In the genomic region with DNA sequence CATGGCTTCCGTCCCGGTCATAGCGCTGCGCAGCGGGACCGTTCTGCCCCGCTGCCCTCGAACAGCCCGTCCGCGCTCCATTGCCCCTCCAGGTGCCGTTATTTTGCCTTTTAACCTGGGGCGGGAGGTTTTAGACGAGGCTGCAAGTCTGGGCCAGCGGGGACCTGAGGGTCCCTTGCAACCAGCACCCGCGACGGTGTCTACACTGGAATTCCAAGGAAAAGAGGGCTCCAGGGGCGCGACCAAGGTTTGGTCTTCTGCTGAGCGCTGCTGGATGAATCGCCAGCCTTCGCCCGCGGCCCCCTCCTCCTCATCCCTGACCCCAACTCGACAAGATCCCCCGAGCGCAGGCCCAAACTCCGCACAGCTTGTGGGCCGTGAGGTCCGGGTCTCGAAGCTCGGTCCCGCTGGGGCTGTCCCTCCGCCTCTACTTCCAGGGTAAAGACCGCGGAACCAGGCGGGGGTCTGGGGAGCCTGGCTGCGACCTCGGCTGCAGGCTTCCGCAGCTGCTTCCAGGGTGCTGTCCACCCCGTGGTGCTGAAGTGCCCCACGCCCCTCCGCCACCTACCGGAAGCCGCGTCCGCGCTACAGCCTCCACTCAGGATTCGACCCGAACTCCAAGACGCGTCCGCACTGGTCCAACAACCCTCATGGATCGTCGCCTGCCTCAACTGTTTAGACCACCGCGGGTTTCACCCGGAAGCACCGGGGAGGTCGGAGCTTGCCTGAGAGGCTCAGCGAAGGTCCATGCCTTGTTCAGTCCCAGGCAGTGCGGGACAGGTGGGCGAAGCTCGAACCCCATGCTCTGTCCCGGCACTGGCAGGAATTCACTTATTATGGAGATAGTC, we compare ENCODE assay signal across 8 cellular contexts. TPM values are rescaled to one million over a fixed set of nuclear protein-coding genes. Genes with fewer than 3 reads are reported as not detected.
DNase-seq lines count a peak whose midpoint lies in the region; ATAC-seq and TF ChIP-seq lines count a peak whose summit lies in the region.

No MANE protein-coding gene starts in this region.

- no peaks in the 10 kb centered on the region for H4K20me1 ChIP-seq in OCI-LY7 (ENCODE audit: insufficient read depth, low read length)

- BruUV-seq in OCI-LY7 (replicated peaks; lab: Mats Ljungman, UMichigan) = no TSS peak

- peak; percentile 47 to 74 (median 61) for DNase-seq in CD8-positive, alpha-beta memory T cell
- DNase-seq in OCI-M1 (lab: John Stamatoyannopoulos, UW) (peak; percentile 61), Right ventricle myocardium inferior (ENCODE audit: missing footprints) (peak; percentile 82), prostate gland (ENCODE audit: low spot score) (peak; percentile 43), aorta (peak; percentile 83 to 93), NCI-H2081 treated with DMSO at 0.1 percent for 48 hours (lab: John Stamatoyannopoulos, UW) (no peak), OCI-LY7 (ENCODE audit: low spot score) (no peak)
- DNase-seq in activated naive CD4-positive, alpha-beta T cell (lab: John Stamatoyannopoulos, UW) = peak in 3 of 4 experiments; percentile 21 to 63 (median 48)

- H2AFZ ChIP-seq in OCI-LY7 (ENCODE audit: low read length) = no peak overlapping the region

- H3K9me3 ChIP-seq in CD8-positive, alpha-beta memory T cell (ENCODE audit: low read length) = no peaks in the 10 kb centered on the region
- no peaks in the 10 kb centered on the region for H3K9me3 ChIP-seq in prostate gland
- no peaks in the 10 kb centered on the region for H3K9me3 ChIP-seq in aorta (ENCODE audit: control insufficient read depth, low read length)
- H3K9me3 ChIP-seq in OCI-LY7 (ENCODE audit: low read length) = no peaks in the 10 kb centered on the region; the same call in 1 of the 2 replicates

- peaks cover 0 to 7% (median 4%) of the 10 kb centered on the region in 3 donors for H3K36me3 Mint-ChIP-seq in CD8-positive, alpha-beta memory T cell

- no peak overlapping the region for H3K27ac ChIP-seq in CD8-positive, alpha-beta memory T cell (ENCODE audit: low read depth, low read length)
- H3K27ac ChIP-seq in prostate gland = no peak overlapping the region
- H3K27ac ChIP-seq in aorta (ENCODE audit: low read depth in 1 of 2, low read length in 2 of 2) = no peak overlapping the region
- H3K27ac ChIP-seq in OCI-LY7 (ENCODE audit: low read depth, low read length, poor library complexity, severe bottlenecking) = no peak overlapping the region

- H3K27me3 ChIP-seq in CD8-positive, alpha-beta memory T cell (ENCODE audit: insufficient read depth, low read length, poor library complexity, severe bottlenecking) = peaks cover 37% of the 10 kb centered on the region
- H3K27me3 ChIP-seq in prostate gland (replicated peaks; ENCODE audit: insufficient read depth) = peaks cover 17% of the 10 kb centered on the region
- H3K27me3 ChIP-seq in aorta (ENCODE audit: control insufficient read depth in 1 of 2, insufficient read depth in 2 of 2, low read length in 1 of 2) = no peaks in the 10 kb centered on the region

- H3K4me3 Mint-ChIP-seq in CD8-positive, alpha-beta memory T cell = no peak overlapping the region

- H3K9me2 ChIP-seq in OCI-LY7 (ENCODE audit: insufficient read depth, low read length) = no peaks in the 10 kb centered on the region

- H3K27me3 Mint-ChIP-seq in CD8-positive, alpha-beta memory T cell = peaks cover 52 to 71% of the 10 kb centered on the region in 2 donors

- H3K79me2 ChIP-seq in OCI-LY7 (ENCODE audit: insufficient read depth, low read depth, low read length) = no peaks in the 10 kb centered on the region

- CTCF ChIA-PET in CD8-positive, alpha-beta memory T cell (lab: Charles Lee) = interaction anchor here (1.6 to 2.7 kb wide), 2 partner anchors 11 to 12 kb away, joined by 7 to 8 read pairs; no protein-coding TSS in a partner anchor
- CTCF ChIA-PET in OCI-LY7 (lab: Charles Lee; ENCODE audit: unreplicated experiment) = no interaction called here

- no peak overlapping the region for H3K27ac Mint-ChIP-seq in CD8-positive, alpha-beta memory T cell

- peak; percentile 16 to 67 (median 54) for TF ChIP-seq CTCF in prostate gland (IDR thresholded peaks at IDR 0.05)
- TF ChIP-seq CTCF in OCI-LY7 (conservative IDR thresholded peaks at IDR 0.05; ENCODE audit: low read length) = no peak

- POLR2A ChIA-PET in CD8-positive, alpha-beta memory T cell (lab: Charles Lee) = interaction anchor here (0.5 kb wide), 1 partner anchor 1965 kb away, joined by 3 read pairs; no protein-coding TSS in a partner anchor
- POLR2A ChIA-PET in OCI-LY7 (lab: Charles Lee) = no interaction called here

- H3K36me3 ChIP-seq in CD8-positive, alpha-beta memory T cell (ENCODE audit: insufficient read depth, low read length) = no peaks in the 10 kb centered on the region
- H3K36me3 ChIP-seq in prostate gland (no peaks in the 10 kb centered on the region), aorta (ENCODE audit: control insufficient read depth in 1 of 2, insufficient read depth in 2 of 2, low read length in 1 of 2) (no peaks in the 10 kb centered on the region), OCI-LY7 (ENCODE audit: insufficient read depth, low read length) (no peaks in the 10 kb centered on the region)

- ATAC-seq in Right ventricle myocardium inferior (peak; percentile 42), aorta (ENCODE audit: low FRiP score) (peak; percentile 68)

- intact Hi-C loops in Right ventricle myocardium inferior (cut with DNase I) (loop anchor here (5.0 kb wide), 1 partner anchor 253 kb away; a partner anchor contains a TSS), prostate gland (cut with DNase I) (loop anchor here (10.0 kb wide), 1 partner anchor 295 kb away; no protein-coding TSS in a partner anchor), aorta (cut with DNase I) (loop anchor here (5.0 to 10.0 kb wide), 2 partner anchors 295 to 298 kb away; no protein-coding TSS in a partner anchor), OCI-LY7 (cut with micrococcal nuclease; ENCODE audit: unreplicated experiment) (loop anchor here (10.0 kb wide), 2 partner anchors 255 to 295 kb away; a partner anchor contains a TSS)

- H3K4me3 ChIP-seq in CD8-positive, alpha-beta memory T cell (ENCODE audit: low read length) = no peak overlapping the region
- H3K4me3 ChIP-seq in prostate gland (no peak overlapping the region), aorta (ENCODE audit: low read length in 2 of 2) (no peak overlapping the region), OCI-LY7 (ENCODE audit: low read depth, low read length, poor library complexity, severe bottlenecking) (no peak overlapping the region)

- no peak for TF ChIP-seq POLR2A in prostate gland (IDR thresholded peaks at IDR 0.05)

- peaks cover 0 to 2% (median 0%) of the 10 kb centered on the region in 5 donors for H3K9me3 Mint-ChIP-seq in CD8-positive, alpha-beta memory T cell

- 6% methylated on average over 64 of the region's 66 CpGs for WGBS in prostate gland
- WGBS in aorta, 2 donors = 5% methylated on average over 64 to 66 of the region's 66 CpGs

- peaks cover 6% of the 10 kb centered on the region for H3K4me1 ChIP-seq in CD8-positive, alpha-beta memory T cell (ENCODE audit: insufficient read depth, low read length)
- H3K4me1 ChIP-seq in prostate gland (replicated peaks) (peaks cover 3% of the 10 kb centered on the region), aorta (ENCODE audit: control insufficient read depth in 1 of 2, insufficient read depth in 2 of 2, low read length in 2 of 2) (no peaks in the 10 kb centered on the region), OCI-LY7 (ENCODE audit: insufficient read depth, low read length, poor library complexity, severe bottlenecking) (peaks cover 21% of the 10 kb centered on the region)

- H3K4me1 Mint-ChIP-seq in CD8-positive, alpha-beta memory T cell = peaks cover 27 to 47% (median 33%) of the 10 kb centered on the region in 3 donors

- no peak overlapping the region for H3K4me2 ChIP-seq in OCI-LY7 (ENCODE audit: low read length)

RNA-seq across cellular contexts. Expression of a gene that starts 10.1 kb away (rescaled TPM):
- total RNA-seq in CD8-positive, alpha-beta memory T cell = not detected
- not detected for polyA plus RNA-seq in CD8-positive, alpha-beta memory T cell
- total RNA-seq in Right ventricle myocardium inferior (13.4 TPM), prostate gland (1 to 10 TPM in 1 of 2 donors, under 1 TPM in 1; 0.96 to 4.7 TPM), aorta (1 to 10 TPM; 1.6 to 6.5 TPM), OCI-LY7 (2022) (not detected in 2 replicates)
- polyA plus RNA-seq in aorta = 10 to 100 TPM in 1 of 2 donors, under 1 TPM in 1; 0.31 to 10.5 TPM
- total RNA-seq in OCI-LY7 (2014; rRNA removed; shearing (Covaris generic)) = not detected in 2 replicates

Comparison
In these comparisons a context has a peak if more than half of its experiments do, and no peak if none do; other contexts are left out.
1. DNase-seq: peak in CD8-positive, alpha-beta memory T cell (5 of 5), OCI-M1 (single experiment), activated naive CD4-positive, alpha-beta T cell (3 of 4), Right ventricle myocardium inferior (single experiment), prostate gland (single experiment) and aorta (2 of 2); none in NCI-H2081 treated with DMSO at 0.1 percent for 48 hours (single experiment) and OCI-LY7 (single experiment).